Comparison of ENCODE assay signal across 2 cellular contexts in the genomic region with DNA sequence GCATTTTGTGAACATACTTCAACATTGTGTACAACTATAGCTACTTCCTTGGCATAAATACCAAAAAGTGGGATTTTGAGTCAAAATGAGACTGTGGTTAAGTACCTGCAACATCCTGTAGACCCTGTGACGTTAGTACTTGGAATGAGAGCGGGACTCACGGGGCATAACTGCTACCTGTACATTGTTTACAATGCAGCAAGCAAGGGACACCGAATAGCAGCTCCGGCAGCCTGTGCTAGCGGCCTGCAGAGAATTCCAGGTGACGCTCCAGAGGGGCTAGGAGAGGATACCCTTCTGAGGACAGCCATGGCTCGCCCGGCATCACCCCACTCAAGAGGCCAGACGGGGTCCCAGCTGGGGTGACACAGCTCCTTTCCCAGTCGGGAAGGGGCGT.
TF ChIP-seq lines count a peak whose summit lies in the region.

No MANE protein-coding gene starts in this region.

TF ChIP-seq in SK-N-SH, 30 proteins besides CTCF, POLR2A, EP300 and RAD21 (continued from another document):
- no peak for TF ChIP-seq NFIC (IDR thresholded peaks at IDR 0.05; ENCODE audit: borderline replicate concordance)
- TF ChIP-seq MXI1 (IDR thresholded peaks at IDR 0.05; ENCODE audit: low read depth, low read length): no peak
- TF ChIP-seq POLR2AphosphoS5 (IDR thresholded peaks at IDR 0.05; ENCODE audit: low read depth, low read length): no peak
- TF ChIP-seq, protein P1, sequence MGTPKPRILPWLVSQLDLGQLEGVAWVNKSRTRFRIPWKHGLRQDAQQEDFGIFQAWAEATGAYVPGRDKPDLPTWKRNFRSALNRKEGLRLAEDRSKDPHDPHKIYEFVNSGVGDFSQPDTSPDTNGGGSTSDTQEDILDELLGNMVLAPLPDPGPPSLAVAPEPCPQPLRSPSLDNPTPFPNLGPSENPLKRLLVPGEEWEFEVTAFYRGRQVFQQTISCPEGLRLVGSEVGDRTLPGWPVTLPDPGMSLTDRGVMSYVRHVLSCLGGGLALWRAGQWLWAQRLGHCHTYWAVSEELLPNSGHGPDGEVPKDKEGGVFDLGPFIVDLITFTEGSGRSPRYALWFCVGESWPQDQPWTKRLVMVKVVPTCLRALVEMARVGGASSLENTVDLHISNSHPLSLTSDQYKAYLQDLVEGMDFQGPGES (IDR thresholded peaks at IDR 0.05; ENCODE audit: low read depth, low read length): no peak
- TF ChIP-seq, protein P2, sequence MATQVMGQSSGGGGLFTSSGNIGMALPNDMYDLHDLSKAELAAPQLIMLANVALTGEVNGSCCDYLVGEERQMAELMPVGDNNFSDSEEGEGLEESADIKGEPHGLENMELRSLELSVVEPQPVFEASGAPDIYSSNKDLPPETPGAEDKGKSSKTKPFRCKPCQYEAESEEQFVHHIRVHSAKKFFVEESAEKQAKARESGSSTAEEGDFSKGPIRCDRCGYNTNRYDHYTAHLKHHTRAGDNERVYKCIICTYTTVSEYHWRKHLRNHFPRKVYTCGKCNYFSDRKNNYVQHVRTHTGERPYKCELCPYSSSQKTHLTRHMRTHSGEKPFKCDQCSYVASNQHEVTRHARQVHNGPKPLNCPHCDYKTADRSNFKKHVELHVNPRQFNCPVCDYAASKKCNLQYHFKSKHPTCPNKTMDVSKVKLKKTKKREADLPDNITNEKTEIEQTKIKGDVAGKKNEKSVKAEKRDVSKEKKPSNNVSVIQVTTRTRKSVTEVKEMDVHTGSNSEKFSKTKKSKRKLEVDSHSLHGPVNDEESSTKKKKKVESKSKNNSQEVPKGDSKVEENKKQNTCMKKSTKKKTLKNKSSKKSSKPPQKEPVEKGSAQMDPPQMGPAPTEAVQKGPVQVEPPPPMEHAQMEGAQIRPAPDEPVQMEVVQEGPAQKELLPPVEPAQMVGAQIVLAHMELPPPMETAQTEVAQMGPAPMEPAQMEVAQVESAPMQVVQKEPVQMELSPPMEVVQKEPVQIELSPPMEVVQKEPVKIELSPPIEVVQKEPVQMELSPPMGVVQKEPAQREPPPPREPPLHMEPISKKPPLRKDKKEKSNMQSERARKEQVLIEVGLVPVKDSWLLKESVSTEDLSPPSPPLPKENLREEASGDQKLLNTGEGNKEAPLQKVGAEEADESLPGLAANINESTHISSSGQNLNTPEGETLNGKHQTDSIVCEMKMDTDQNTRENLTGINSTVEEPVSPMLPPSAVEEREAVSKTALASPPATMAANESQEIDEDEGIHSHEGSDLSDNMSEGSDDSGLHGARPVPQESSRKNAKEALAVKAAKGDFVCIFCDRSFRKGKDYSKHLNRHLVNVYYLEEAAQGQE (IDR thresholded peaks at IDR 0.05; ENCODE audit: low read depth, low read length): no peak
- TF ChIP-seq, protein P3, sequence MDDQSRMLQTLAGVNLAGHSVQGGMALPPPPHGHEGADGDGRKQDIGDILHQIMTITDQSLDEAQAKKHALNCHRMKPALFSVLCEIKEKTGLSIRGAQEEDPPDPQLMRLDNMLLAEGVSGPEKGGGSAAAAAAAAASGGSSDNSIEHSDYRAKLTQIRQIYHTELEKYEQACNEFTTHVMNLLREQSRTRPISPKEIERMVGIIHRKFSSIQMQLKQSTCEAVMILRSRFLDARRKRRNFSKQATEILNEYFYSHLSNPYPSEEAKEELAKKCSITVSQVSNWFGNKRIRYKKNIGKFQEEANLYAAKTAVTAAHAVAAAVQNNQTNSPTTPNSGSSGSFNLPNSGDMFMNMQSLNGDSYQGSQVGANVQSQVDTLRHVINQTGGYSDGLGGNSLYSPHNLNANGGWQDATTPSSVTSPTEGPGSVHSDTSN (IDR thresholded peaks at IDR 0.05): no peak
- TF ChIP-seq TCF12 (IDR thresholded peaks at IDR 0.05): no peak
TF ChIP-seq in SK-N-SH: peak in this region for 0.

TF ChIP-seq in SK-N-SH treated with all-trans-retinoic acid at 6 μM for 48 hours, 23 proteins besides CTCF, POLR2A, EP300 and RAD21 (continued from another document):
- TF ChIP-seq, protein P4, sequence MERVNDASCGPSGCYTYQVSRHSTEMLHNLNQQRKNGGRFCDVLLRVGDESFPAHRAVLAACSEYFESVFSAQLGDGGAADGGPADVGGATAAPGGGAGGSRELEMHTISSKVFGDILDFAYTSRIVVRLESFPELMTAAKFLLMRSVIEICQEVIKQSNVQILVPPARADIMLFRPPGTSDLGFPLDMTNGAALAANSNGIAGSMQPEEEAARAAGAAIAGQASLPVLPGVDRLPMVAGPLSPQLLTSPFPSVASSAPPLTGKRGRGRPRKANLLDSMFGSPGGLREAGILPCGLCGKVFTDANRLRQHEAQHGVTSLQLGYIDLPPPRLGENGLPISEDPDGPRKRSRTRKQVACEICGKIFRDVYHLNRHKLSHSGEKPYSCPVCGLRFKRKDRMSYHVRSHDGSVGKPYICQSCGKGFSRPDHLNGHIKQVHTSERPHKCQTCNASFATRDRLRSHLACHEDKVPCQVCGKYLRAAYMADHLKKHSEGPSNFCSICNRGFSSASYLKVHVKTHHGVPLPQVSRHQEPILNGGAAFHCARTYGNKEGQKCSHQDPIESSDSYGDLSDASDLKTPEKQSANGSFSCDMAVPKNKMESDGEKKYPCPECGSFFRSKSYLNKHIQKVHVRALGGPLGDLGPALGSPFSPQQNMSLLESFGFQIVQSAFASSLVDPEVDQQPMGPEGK (CRISPR knock-in tag; IDR thresholded peaks at IDR 0.05; ENCODE audit: borderline replicate concordance): no peak
- TF ChIP-seq ARNTL (CRISPR knock-in tag; IDR thresholded peaks at IDR 0.05; ENCODE audit: borderline replicate concordance, low read depth) (no peak), TCF4 (CRISPR knock-in tag; IDR thresholded peaks at IDR 0.05; ENCODE audit: borderline replicate concordance) (no peak), PPARA (CRISPR knock-in tag; IDR thresholded peaks at IDR 0.05; ENCODE audit: borderline replicate concordance) (no peak), ZNF8 (CRISPR knock-in tag; IDR thresholded peaks at IDR 0.05) (no peak), ISL1 (CRISPR knock-in tag; IDR thresholded peaks at IDR 0.05) (no peak)
TF ChIP-seq in SK-N-SH treated with all-trans-retinoic acid at 6 μM for 48 hours: peak in this region for 0.
